Comparison of ENCODE assay signal across 21 cellular contexts in genomic region chr13:51258612-51259358, GRCh38. TPM values are rescaled to one million over a fixed set of nuclear protein-coding genes. Genes with fewer than 3 reads are reported as not detected.
A peak's percentile ranks its signal among the peaks of the same experiment; 100 is the strongest.
DNase-seq lines count a peak whose midpoint lies in the region; ATAC-seq lines count a peak whose summit lies in the region.
"Had no signal": no experiment of that assay in that cellular context is flagged by ENCODE, and none has a peak within 500 bp of the region (broad histone marks: within the 10 kb centered on the region; RNA-seq: fewer than 3 reads in every experiment).

No MANE protein-coding gene starts in this region.

- CTCF ChIA-PET in naive thymus-derived CD4-positive, alpha-beta T cell (lab: Charles Lee) = no interaction called here

- H3K36me3 ChIP-seq in naive thymus-derived CD4-positive, alpha-beta T cell (ENCODE audit: control insufficient read depth in 2 of 3, insufficient read depth in 3 of 3, low read length in 3 of 3) = no peaks in the 10 kb centered on the region
- no peaks in the 10 kb centered on the region for H3K36me3 ChIP-seq in MG63
- H3K36me3 ChIP-seq: adrenal gland, ovary, vagina had no signal

- DNase-seq in ELF-1 (ENCODE audit: low read depth, low spot score) (peak; percentile 66), NCI-H2107 (lab: John Stamatoyannopoulos, UW) (peak; percentile 34), cortex of kidney (lab: John Stamatoyannopoulos, UW) (no peak), NK-92 (lab: John Stamatoyannopoulos, UW; ENCODE audit: unreplicated experiment) (no peak), MG63 (no peak)
- no peak for DNase-seq in naive thymus-derived CD4-positive, alpha-beta T cell
- DNase-seq: adrenal gland; CD8-positive, alpha-beta memory T cell; immature natural killer cell; mucosa of descending colon; NCI-H446 treated with DMSO at 0.1 percent for 48 hours; ovary; PC-9 had no signal

- intact Hi-C loops in dendritic cell treated with granulocyte-macrophage colony-stimulating factor and Interleukin-4, amounts not matched to agents 40 ng/mL and 50 ng/mL, for 4 days (cut with micrococcal nuclease) = no loop called here
- intact Hi-C loops in naive thymus-derived CD4-positive, alpha-beta T cell (cut with micrococcal nuclease) = no loop called here

- H3K27me3 ChIP-seq in naive thymus-derived CD4-positive, alpha-beta T cell (ENCODE audit: control insufficient read depth in 2 of 2, insufficient read depth in 2 of 2, low read length in 2 of 2) = no peaks in the 10 kb centered on the region
- H3K27me3 ChIP-seq in MG63 = no peaks in the 10 kb centered on the region
- H3K27me3 ChIP-seq: adrenal gland, ovary, vagina had no signal

- H3K4me1 Mint-ChIP-seq in dendritic cell treated with granulocyte-macrophage colony-stimulating factor and Interleukin-4, amounts not matched to agents 40 ng/mL and 50 ng/mL, for 4 days (ENCODE audit: low read depth) = peaks cover 30% of the 10 kb centered on the region
- H3K4me1 Mint-ChIP-seq in naive thymus-derived CD4-positive, alpha-beta T cell = no peaks in the 10 kb centered on the region
- H3K4me1 Mint-ChIP-seq: CD8-positive, alpha-beta memory T cell; immature natural killer cell had no signal

- peaks cover 7% of the 10 kb centered on the region for H3K9me3 Mint-ChIP-seq in dendritic cell treated with granulocyte-macrophage colony-stimulating factor and Interleukin-4, amounts not matched to agents 40 ng/mL and 50 ng/mL, for 4 days
- no peaks in the 10 kb centered on the region for H3K9me3 Mint-ChIP-seq in naive thymus-derived CD4-positive, alpha-beta T cell
- H3K9me3 Mint-ChIP-seq: activated T-helper 2 cell treated with anti-CD3 and anti-CD28 coated beads, Interferon-gamma antibody, Interleukin-2, Interleukin-4, amounts not matched to agents 10 μg/mL and 5 μg/mL and 100 μg/mL, durations not matched to agents 14 hours and 24 hours and 36 hours; CD8-positive, alpha-beta memory T cell; immature natural killer cell; stimulated activated naive CD8-positive, alpha-beta T cell treated with anti-CD3 and anti-CD28 coated beads, Interleukin-15, Interleukin-2, amounts not matched to agents 100 ng/mL and 50 ng/mL, for 24 hours had no signal

- POLR2A ChIA-PET in naive thymus-derived CD4-positive, alpha-beta T cell (lab: Charles Lee) = no interaction called here

- ATAC-seq in naive thymus-derived CD4-positive, alpha-beta T cell = peak; percentile 61
- no peak for ATAC-seq in HG02678 (IDR thresholded peaks at IDR 0.05; ENCODE audit: unreplicated experiment)
- ATAC-seq: GM12878, mucosa of descending colon had no signal

- H3K27ac ChIP-seq in naive thymus-derived CD4-positive, alpha-beta T cell (ENCODE audit: low read depth, low read length) = no peak overlapping the region
- H3K27ac ChIP-seq: adrenal gland, epithelial cell of prostate, ovary, PC-9, vagina, VCaP had no signal

- no peak overlapping the region for H3K4me3 Mint-ChIP-seq in dendritic cell treated with granulocyte-macrophage colony-stimulating factor and Interleukin-4, amounts not matched to agents 40 ng/mL and 50 ng/mL, for 4 days
- H3K4me3 Mint-ChIP-seq in naive thymus-derived CD4-positive, alpha-beta T cell = no peak overlapping the region
- H3K4me3 Mint-ChIP-seq: CD8-positive, alpha-beta memory T cell; immature natural killer cell; stimulated activated naive CD8-positive, alpha-beta T cell treated with anti-CD3 and anti-CD28 coated beads, Interleukin-15, Interleukin-2, amounts not matched to agents 100 ng/mL and 50 ng/mL, for 24 hours had no signal

- no peaks in the 10 kb centered on the region for H3K27me3 Mint-ChIP-seq in dendritic cell treated with granulocyte-macrophage colony-stimulating factor and Interleukin-4, amounts not matched to agents 40 ng/mL and 50 ng/mL, for 4 days
- no peaks in the 10 kb centered on the region for H3K27me3 Mint-ChIP-seq in naive thymus-derived CD4-positive, alpha-beta T cell
- H3K27me3 Mint-ChIP-seq: stimulated activated naive CD8-positive, alpha-beta T cell treated with anti-CD3 and anti-CD28 coated beads, Interleukin-15, Interleukin-2, amounts not matched to agents 100 ng/mL and 50 ng/mL, for 24 hours had no signal

- H3K9me3 ChIP-seq in naive thymus-derived CD4-positive, alpha-beta T cell (ENCODE audit: control insufficient read depth in 2 of 3, low read length in 3 of 3) = no peaks in the 10 kb centered on the region
- no peaks in the 10 kb centered on the region for H3K9me3 ChIP-seq in MG63
- H3K9me3 ChIP-seq: adrenal gland, mucosa of descending colon, ovary, vagina had no signal

- H3K27ac Mint-ChIP-seq in dendritic cell treated with granulocyte-macrophage colony-stimulating factor and Interleukin-4, amounts not matched to agents 40 ng/mL and 50 ng/mL, for 4 days = peak overlapping the region; percentile 11
- H3K27ac Mint-ChIP-seq in naive thymus-derived CD4-positive, alpha-beta T cell = no peak overlapping the region
- H3K27ac Mint-ChIP-seq: activated T-helper 2 cell treated with anti-CD3 and anti-CD28 coated beads, Interferon-gamma antibody, Interleukin-2, Interleukin-4, amounts not matched to agents 10 μg/mL and 5 μg/mL and 100 μg/mL, durations not matched to agents 14 hours and 24 hours and 36 hours; stimulated activated naive CD8-positive, alpha-beta T cell treated with anti-CD3 and anti-CD28 coated beads, Interleukin-15, Interleukin-2, amounts not matched to agents 100 ng/mL and 50 ng/mL, for 24 hours had no signal

- H3K4me3 ChIP-seq in naive thymus-derived CD4-positive, alpha-beta T cell (ENCODE audit: low read length) = no peak overlapping the region
- H3K4me3 ChIP-seq in MG63 = no peak overlapping the region
- H3K4me3 ChIP-seq: adrenal gland, GM12878, mucosa of descending colon, ovary, PC-9, vagina had no signal

- no peaks in the 10 kb centered on the region for H3K36me3 Mint-ChIP-seq in dendritic cell treated with granulocyte-macrophage colony-stimulating factor and Interleukin-4, amounts not matched to agents 40 ng/mL and 50 ng/mL, for 4 days (ENCODE audit: low read depth)
- H3K36me3 Mint-ChIP-seq in naive thymus-derived CD4-positive, alpha-beta T cell = peaks cover 0 to 2% (median 0%) of the 10 kb centered on the region in 5 donors
- H3K36me3 Mint-ChIP-seq: CD8-positive, alpha-beta memory T cell; immature natural killer cell had no signal

- no peaks in the 10 kb centered on the region for H3K4me1 ChIP-seq in naive thymus-derived CD4-positive, alpha-beta T cell (ENCODE audit: control insufficient read depth in 2 of 2, insufficient read depth in 2 of 2, low read length in 2 of 2)
- H3K4me1 ChIP-seq: vagina had no signal

RNA-seq across cellular contexts. Expression of gene FAM124A, which starts 36.6 kb away (rescaled TPM):
- under 1 TPM in 2 of 5 experiments, not detected in 3; 0.12 to 0.85 TPM for total RNA-seq in naive thymus-derived CD4-positive, alpha-beta T cell
- not detected for polyA plus RNA-seq in naive thymus-derived CD4-positive, alpha-beta T cell
- total RNA-seq in MG63 (2014; rRNA removed; shearing (Covaris generic); ENCODE audit: low replicate concordance) = 0.20 and 0.39 TPM in 2 replicates
- total RNA-seq: GM12878, PC-9 had no signal
- polyA plus RNA-seq: CD8-positive, alpha-beta memory T cell; GM12878 had no signal

Comparison
In these comparisons a context has a peak if more than half of its experiments do, and no peak if none do; other contexts are left out.
1. DNase-seq: peak in ELF-1 (single experiment) and NCI-H2107 (single experiment); none in naive thymus-derived CD4-positive, alpha-beta T cell (0 of 9), cortex of kidney (single experiment), NK-92 (single experiment) and MG63 (single experiment).